In genomic region chr20:54345301-54345724, GRCh38 we compare ENCODE assay signal across 1 cellular context.
TF ChIP-seq lines count a peak whose summit lies in the region.

No MANE protein-coding gene starts in this region.

TF ChIP-seq in SK-N-SH, 30 proteins besides CTCF, POLR2A, EP300 and RAD21 (continued from another document):
- TF ChIP-seq FOXM1 (IDR thresholded peaks at IDR 0.05; ENCODE audit: low read depth), result peak; percentile 69; the same call in 1 of the 2 replicates
- peak; percentile 66 for TF ChIP-seq NFIC (IDR thresholded peaks at IDR 0.05; ENCODE audit: borderline replicate concordance)
- TF ChIP-seq TCF12 (IDR thresholded peaks at IDR 0.05), result peak; percentile 77; the same call in 1 of the 2 replicates
TF ChIP-seq in SK-N-SH: peak in this region for 11.
